Comparison of ENCODE assay signal across 30 cellular contexts in the genomic region with DNA sequence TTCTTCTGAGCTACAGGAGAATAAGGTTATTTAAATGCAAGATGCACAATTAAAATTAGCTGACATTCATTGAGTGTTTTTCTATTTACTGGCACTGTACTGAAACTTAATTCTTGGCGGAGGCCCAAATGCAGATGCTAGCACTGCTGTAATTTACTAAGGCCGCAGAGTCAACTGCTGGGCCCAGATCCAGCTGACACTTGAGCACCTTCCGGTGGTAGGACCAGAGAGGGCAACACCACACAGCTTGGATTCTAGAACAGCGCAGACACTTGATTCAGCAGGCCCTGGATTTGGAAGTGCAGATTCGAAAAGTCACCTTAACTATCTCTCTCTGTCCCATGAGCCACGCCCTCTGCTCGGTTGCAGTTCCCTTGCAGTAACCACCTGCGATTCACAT.
DNase-seq lines count a peak whose midpoint lies in the region; ATAC-seq, FAIRE-seq and TF ChIP-seq lines count a peak whose summit lies in the region.
"Had no signal": no experiment of that assay in that cellular context is flagged by ENCODE, and none has a peak within 500 bp of the region (broad histone marks: within the 10 kb centered on the region; RNA-seq: fewer than 3 reads in every experiment).

No MANE protein-coding gene starts in this region.

- intact Hi-C loops in IMR-90 (cut with micrococcal nuclease) (no loop called here), kidney (cut with DNase I) (no loop called here)

- no peak overlapping the region for H2BK15ac ChIP-seq in IMR-90 (ENCODE audit: low read depth, low read length)

- H3K79me1 ChIP-seq in IMR-90 (ENCODE audit: low read depth in 1 of 2, low read length in 2 of 2) (no peaks in the 10 kb centered on the region), trophoblast cell (ENCODE audit: low read length) (no peaks in the 10 kb centered on the region)

- H2BK20ac ChIP-seq in IMR-90 (ENCODE audit: low read depth, low read length) = no peak overlapping the region

- H3K79me2 ChIP-seq in trophoblast cell (ENCODE audit: control insufficient read depth, insufficient read depth, low read length, poor library complexity) = no peaks in the 10 kb centered on the region

- H3K4me2 ChIP-seq in IMR-90 (ENCODE audit: low read depth, low read length) = no peak overlapping the region
- no peak overlapping the region for H3K4me2 ChIP-seq in trophoblast cell (ENCODE audit: low read length)
- H3K4me2 ChIP-seq: BLaER1 treated with 17β-estradiol and CSF1 and Interleukin-3, amounts not matched to agents 10 nM and 100 nM; KMS-11 had no signal

- H3K18ac ChIP-seq in IMR-90 (ENCODE audit: low read depth, low read length) = no peak overlapping the region
- H3K18ac ChIP-seq in trophoblast cell (ENCODE audit: low read length) = no peak overlapping the region

- H3K56ac ChIP-seq in IMR-90 (ENCODE audit: extremely low read depth, insufficient read depth, low read length) = no peak overlapping the region

- dilution Hi-C loops in IMR-90 (cut with HindIII; ENCODE audit: low sequenced_read_pairs, unreplicated experiment) = no loop called here

- TF ChIP-seq CTCF in IMR-90 (conservative IDR thresholded peaks at IDR 0.05; ENCODE audit: low read depth, low read length) (no peak), kidney (IDR thresholded peaks at IDR 0.05; ENCODE audit: borderline replicate concordance, extremely low read depth, insufficient read depth) (no peak)

- H2AFZ ChIP-seq in IMR-90 (replicated peaks; ENCODE audit: low read length, poor library complexity) = peak overlapping the region; percentile 25
- H2AFZ ChIP-seq in trophoblast cell (ENCODE audit: insufficient read depth, low read length, poor library complexity) = no peak overlapping the region

- H2AK5ac ChIP-seq in IMR-90 (ENCODE audit: low read depth, low read length) (no peak overlapping the region), trophoblast cell (ENCODE audit: low read length) (no peak overlapping the region)

- no peaks in the 10 kb centered on the region for H4K20me1 ChIP-seq in IMR-90 (ENCODE audit: insufficient read depth, low read length)
- H4K20me1 ChIP-seq: BLaER1 treated with 17β-estradiol and CSF1 and Interleukin-3, amounts not matched to agents 10 nM and 100 nM had no signal

- BruUV-seq in IMR-90 (replicated peaks; lab: Mats Ljungman, UMichigan) = no TSS peak

- H2BK5ac ChIP-seq in IMR-90 (ENCODE audit: low read depth, low read length, poor library complexity, severe bottlenecking) = no peak overlapping the region
- H2BK5ac ChIP-seq in trophoblast cell (ENCODE audit: low read depth, low read length, poor library complexity) = no peak overlapping the region

- H3K4me1 ChIP-seq in IMR-90 (ENCODE audit: control insufficient read depth, insufficient read depth, low read length) (no peaks in the 10 kb centered on the region), kidney (ENCODE audit: control insufficient read depth in 1 of 2, insufficient read depth in 1 of 2, low read depth in 1 of 2, low read length in 2 of 2) (peaks cover 7 to 24% of the 10 kb centered on the region in 2 donors), trophoblast cell (ENCODE audit: control insufficient read depth in 1 of 2, insufficient read depth in 2 of 2, low read length in 2 of 2) (peaks cover 0 to 2% of the 10 kb centered on the region in 2 experiments)
- H3K4me1 ChIP-seq: BLaER1 treated with 17β-estradiol and CSF1 and Interleukin-3, amounts not matched to agents 10 nM and 100 nM; Caco-2 had no signal

- no peak for TF ChIP-seq POLR2A in IMR-90 (IDR thresholded peaks at IDR 0.05; ENCODE audit: low read depth, low read length)

- H3K14ac ChIP-seq in IMR-90 (replicated peaks; ENCODE audit: low read depth, low read length) (no peak overlapping the region), trophoblast cell (ENCODE audit: low read length) (no peak overlapping the region)

- no peak overlapping the region for H3K27ac ChIP-seq in IMR-90 (ENCODE audit: insufficient read depth, low read length)
- no peak overlapping the region for H3K27ac ChIP-seq in kidney (ENCODE audit: low read depth in 2 of 2, low read length in 2 of 2)
- no peak overlapping the region for H3K27ac ChIP-seq in trophoblast cell (ENCODE audit: low read depth, low read length)
- H3K27ac ChIP-seq in substantia nigra (ENCODE audit: low read depth, low read length, poor library complexity, severe bottlenecking) = no peak overlapping the region
- H3K27ac ChIP-seq: 22Rv1; BLaER1 treated with 17β-estradiol and CSF1 and Interleukin-3, amounts not matched to agents 10 nM and 100 nM; KMS-11; SK-N-MC had no signal

- H3K4me3 ChIP-seq in IMR-90 (ENCODE audit: insufficient read depth, low read depth, low read length) (no peak overlapping the region), kidney (ENCODE audit: low read length in 2 of 2) (no peak overlapping the region), trophoblast cell (ENCODE audit: low read depth, low read length) (no peak overlapping the region)
- H3K4me3 ChIP-seq: BLaER1 treated with 17β-estradiol and CSF1 and Interleukin-3, amounts not matched to agents 10 nM and 100 nM; SK-N-MC had no signal

- H4K8ac ChIP-seq in IMR-90 (ENCODE audit: low read depth in 2 of 2, low read length in 2 of 2) (no peak overlapping the region), trophoblast cell (ENCODE audit: low read depth, low read length) (no peak overlapping the region)

- FAIRE-seq in kidney (lab: Jason Lieb, UNC) = no peak
- FAIRE-seq: GM18507, HTR-8/SVneo, RCC 7860 had no signal

- 78% methylated on average over 7 of the region's 8 CpGs; no CpG with 5 or more reads in 1 of the 2 experiments for WGBS in IMR-90 (ENCODE audit: extremely low coverage in 2 of 2, insufficient read length in 1 of 2), 2 experiments
- WGBS in trophoblast cell (ENCODE audit: extremely low coverage, insufficient coverage, insufficient read length) = no CpG with 5 or more reads among the region's 8 CpGs

- in situ Hi-C loops in IMR-90 (cut with MboI; ENCODE audit: low sequenced_read_pairs) = no loop called here

- H3K36me3 ChIP-seq in IMR-90 (ENCODE audit: control insufficient read depth, insufficient read depth, low read length) (no peaks in the 10 kb centered on the region), kidney (ENCODE audit: control insufficient read depth in 1 of 2, insufficient read depth in 2 of 2, low read length in 2 of 2) (no peaks in the 10 kb centered on the region), trophoblast cell (ENCODE audit: control insufficient read depth in 1 of 2, insufficient read depth in 2 of 2, low read length in 2 of 2) (no peaks in the 10 kb centered on the region)
- H3K36me3 ChIP-seq: BLaER1 treated with 17β-estradiol and CSF1 and Interleukin-3, amounts not matched to agents 10 nM and 100 nM had no signal

- POLR2A ChIA-PET in IMR-90 (lab: Charles Lee; ENCODE audit: unreplicated experiment) = no interaction called here

- no peak overlapping the region for H3K9ac ChIP-seq in IMR-90 (ENCODE audit: low read depth, low read length)
- no peak overlapping the region for H3K9ac ChIP-seq in kidney (ENCODE audit: low read length in 2 of 2)
- H3K9ac ChIP-seq in trophoblast cell (ENCODE audit: low read length) = no peak overlapping the region
- H3K9ac ChIP-seq: BLaER1 treated with 17β-estradiol and CSF1 and Interleukin-3, amounts not matched to agents 10 nM and 100 nM; KMS-11 had no signal

- peak; percentile 16 for DNase-seq in DMS 273 (lab: John Stamatoyannopoulos, UW; ENCODE audit: unreplicated experiment)
- DNase-seq in DMS 273 treated with DMSO at 0.1 percent for 48 hours (lab: John Stamatoyannopoulos, UW) = no peak
- no peak for DNase-seq in IMR-90
- peak; percentile 18 for DNase-seq in RPMI7951 (ENCODE audit: low read depth)
- peak; percentile 75 for DNase-seq in kidney
- DNase-seq in activated CD8-positive, alpha-beta memory T cell treated with anti-CD3 and anti-CD28 coated beads for 24 hours = no peak
- no peak for DNase-seq in trophoblast cell
- DNase-seq in substantia nigra (lab: John Stamatoyannopoulos, UW) = no peak
- DNase-seq: ACHN; Caco-2; CD4-positive, alpha-beta memory T cell; DMS153; GDM1; GOT3; NCI-H1048; NCI-H1417 treated with DMSO at 0.1 percent for 48 hours; NCI-H187; NCI-H226; NCI-H510A treated with DMSO at 0.1 percent for 48 hours; NCI-H748 treated with DMSO at 0.1 percent for 48 hours; OCI-M1; SHP77 treated with DMSO at 0.1 percent for 48 hours had no signal

- no peak overlapping the region for H2BK12ac ChIP-seq in trophoblast cell (ENCODE audit: low read length)

- no peak for ATAC-seq in IMR-90 (ENCODE audit: low read depth)
- ATAC-seq: HCT116 had no signal

- H3K23ac ChIP-seq in IMR-90 (ENCODE audit: low read depth, low read length) (no peak overlapping the region), trophoblast cell (ENCODE audit: low read length) (no peak overlapping the region)

- CTCF ChIA-PET in IMR-90 (lab: Yijun Ruan, JAX) = no interaction called here

- H4K12ac ChIP-seq in trophoblast cell (ENCODE audit: low read depth, low read length) = no peak overlapping the region

- no peaks in the 10 kb centered on the region for H3K9me1 ChIP-seq in IMR-90 (ENCODE audit: insufficient read depth, low read length)

- H4K5ac ChIP-seq in IMR-90 (ENCODE audit: low read depth, low read length) = no peak overlapping the region

- H3K9me3 ChIP-seq in IMR-90 (ENCODE audit: control insufficient read depth, insufficient read depth, low read length) (no peaks in the 10 kb centered on the region), kidney (ENCODE audit: control insufficient read depth in 1 of 2, low read length in 2 of 2) (no peaks in the 10 kb centered on the region), trophoblast cell (ENCODE audit: insufficient read depth, low read depth, low read length) (peaks cover 2% of the 10 kb centered on the region)
- H3K9me3 ChIP-seq: BLaER1 treated with 17β-estradiol and CSF1 and Interleukin-3, amounts not matched to agents 10 nM and 100 nM; Caco-2 had no signal

- no peak for TF ChIP-seq RAD21 in IMR-90 (IDR thresholded peaks at IDR 0.05; ENCODE audit: low read length)

- H3K27me3 ChIP-seq in IMR-90 (ENCODE audit: control insufficient read depth, insufficient read depth, low read length) = no peaks in the 10 kb centered on the region; the same call in 1 of the 2 replicates
- H3K27me3 ChIP-seq in trophoblast cell (ENCODE audit: insufficient read depth, low read length) = no peaks in the 10 kb centered on the region
- H3K27me3 ChIP-seq: BLaER1 treated with 17β-estradiol and CSF1 and Interleukin-3, amounts not matched to agents 10 nM and 100 nM had no signal

- H2AK9ac ChIP-seq in IMR-90 (replicated peaks; ENCODE audit: low read depth, low read length, poor library complexity) = no peak overlapping the region

- no peak overlapping the region for H3K4ac ChIP-seq in IMR-90 (ENCODE audit: low read depth, low read length)
- H3K4ac ChIP-seq in trophoblast cell (ENCODE audit: low read depth, low read length) = no peak overlapping the region

- H2BK120ac ChIP-seq in IMR-90 (ENCODE audit: low read depth, low read length) = no peak overlapping the region
- no peak overlapping the region for H2BK120ac ChIP-seq in trophoblast cell (ENCODE audit: insufficient read depth, low read length, poor library complexity)

- H4K91ac ChIP-seq in IMR-90 (ENCODE audit: insufficient read depth, low read depth, low read length) (no peak overlapping the region), trophoblast cell (ENCODE audit: low read depth, low read length) (no peak overlapping the region)

Comparison
In these comparisons a context has a peak if more than half of its experiments do, and no peak if none do; other contexts are left out.
1. DNase-seq: peak in DMS 273 (single experiment), RPMI7951 (single experiment) and kidney (single experiment); none in DMS 273 treated with DMSO at 0.1 percent for 48 hours (single experiment), IMR-90 (single experiment), activated CD8-positive, alpha-beta memory T cell treated with anti-CD3 and anti-CD28 coated beads for 24 hours (single experiment), trophoblast cell (0 of 2) and substantia nigra (0 of 49).